In the genomic region with DNA sequence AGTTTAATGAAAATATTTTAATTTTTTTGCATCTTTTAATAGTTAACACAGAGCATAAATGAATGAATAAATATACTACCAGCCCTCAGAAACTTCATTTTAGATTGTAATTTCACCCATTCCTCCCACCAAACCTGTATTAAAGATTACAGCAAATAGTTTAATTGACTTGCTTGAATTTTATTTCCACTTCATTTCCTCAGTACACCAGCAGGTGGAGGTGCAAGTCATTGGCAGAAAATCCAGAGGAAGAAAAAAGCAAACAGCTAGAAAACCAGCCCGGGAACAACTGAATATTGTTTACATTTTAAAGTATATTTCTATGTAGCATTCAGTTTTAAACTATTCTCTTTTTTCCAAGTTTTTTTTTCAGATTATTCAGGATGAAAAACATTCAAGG, we compare ENCODE assay signal across 10 cellular contexts.
A peak's percentile ranks its signal among the peaks of the same experiment; 100 is the strongest.
DNase-seq lines count a peak whose midpoint lies in the region; ATAC-seq and TF ChIP-seq lines count a peak whose summit lies in the region.
"Had no signal": no experiment of that assay in that cellular context is flagged by ENCODE, and none has a peak within 500 bp of the region (broad histone marks: within the 10 kb centered on the region; RNA-seq: fewer than 3 reads in every experiment).

No MANE protein-coding gene starts in this region.

- no peak for ATAC-seq in foreskin keratinocyte
- ATAC-seq in GM21528 (IDR thresholded peaks at IDR 0.05; ENCODE audit: low FRiP score, unreplicated experiment) = no peak

- no peaks in the 10 kb centered on the region for H3K79me2 ChIP-seq in OCI-LY3 (ENCODE audit: low read length)

- no peak overlapping the region for H3K4me2 ChIP-seq in OCI-LY3 (ENCODE audit: low read length)

- DNase-seq in AG04450 (ENCODE audit: low read depth, low spot score) (no peak), GM10248 (ENCODE audit: extremely low spot score) (no peak), foreskin keratinocyte (no peak), ascending aorta (ENCODE audit: low spot score in 2 of 2) (no peak)
- no peak for DNase-seq in activated CD8-positive, alpha-beta memory T cell treated with anti-CD3 and anti-CD28 coated beads, Interleukin-2, amount 50 U/mL, for 48 hours
- no peak for DNase-seq in effector memory CD4-positive, alpha-beta T cell

- H3K4me1 ChIP-seq in OCI-LY3 (ENCODE audit: low read length) = no peaks in the 10 kb centered on the region
- H3K4me1 ChIP-seq in foreskin keratinocyte = no peaks in the 10 kb centered on the region
- H3K4me1 ChIP-seq in ascending aorta = no peaks in the 10 kb centered on the region
- no peaks in the 10 kb centered on the region for H3K4me1 ChIP-seq in effector memory CD4-positive, alpha-beta T cell (ENCODE audit: control insufficient read depth, insufficient read depth, low read length, poor library complexity, severe bottlenecking)
- H3K4me1 ChIP-seq: SJCRH30 had no signal

- H3K27ac ChIP-seq in AG04450 (ENCODE audit: low read depth, low read length) (no peak overlapping the region), OCI-LY3 (ENCODE audit: low read length) (no peak overlapping the region), foreskin keratinocyte (no peak overlapping the region), ascending aorta (no peak overlapping the region)
- H3K27ac ChIP-seq in effector memory CD4-positive, alpha-beta T cell (ENCODE audit: insufficient read depth, low read length, poor library complexity, severe bottlenecking) = no peak overlapping the region
- H3K27ac ChIP-seq: esophagus muscularis mucosa, SJCRH30 had no signal

- TF ChIP-seq CTCF in AG04450 (IDR thresholded peaks at IDR 0.05; ENCODE audit: low read depth, low read length) = peak; percentile 27
- peak; percentile 26 for TF ChIP-seq CTCF in GM10248 (IDR thresholded peaks at IDR 0.05; ENCODE audit: control extremely low read depth, extremely low read depth, low read depth, missing control alignments)
- peak; percentile 58 for TF ChIP-seq CTCF in OCI-LY3 (IDR thresholded peaks at IDR 0.05; ENCODE audit: low read depth, low read length)
- peak; percentile 57 for TF ChIP-seq CTCF in foreskin keratinocyte (conservative IDR thresholded peaks at IDR 0.05)
- no peak for TF ChIP-seq CTCF in ascending aorta (IDR thresholded peaks at IDR 0.05)

- H3K9me3 ChIP-seq in AG04450 (ENCODE audit: control insufficient read depth, insufficient read depth, low read length) = peaks cover 12% of the 10 kb centered on the region
- no peaks in the 10 kb centered on the region for H3K9me3 ChIP-seq in OCI-LY3 (ENCODE audit: insufficient read depth, low read length)
- H3K9me3 ChIP-seq in ascending aorta = no peaks in the 10 kb centered on the region
- no peaks in the 10 kb centered on the region for H3K9me3 ChIP-seq in effector memory CD4-positive, alpha-beta T cell (ENCODE audit: control insufficient read depth, low read length)
- H3K9me3 ChIP-seq: esophagus muscularis mucosa, SJCRH30 had no signal

- CTCF ChIA-PET in AG04450 (lab: Charles Lee) = no interaction called here
- CTCF ChIA-PET in GM10248 (lab: Yijun Ruan, JAX) = interaction anchor here (1.1 to 1.4 kb wide), 2 partner anchors 9 to 19 kb away, joined by 3 read pairs; no protein-coding TSS in a partner anchor

- H3K27me3 ChIP-seq in AG04450 (ENCODE audit: control insufficient read depth, insufficient read depth, low read length) (no peaks in the 10 kb centered on the region), OCI-LY3 (ENCODE audit: low read depth, low read length) (no peaks in the 10 kb centered on the region), foreskin keratinocyte (peaks cover 16% of the 10 kb centered on the region), ascending aorta (no peaks in the 10 kb centered on the region)
- H3K27me3 ChIP-seq in effector memory CD4-positive, alpha-beta T cell (replicated peaks; ENCODE audit: control insufficient read depth, insufficient read depth, low read length, poor library complexity, severe bottlenecking) = peaks cover 3% of the 10 kb centered on the region
- H3K27me3 ChIP-seq: SJCRH30 had no signal

- no peak overlapping the region for H3K4me3 ChIP-seq in AG04450 (ENCODE audit: low read depth, low read length)
- H3K4me3 ChIP-seq in OCI-LY3 (ENCODE audit: low read length) = no peak overlapping the region
- no peak overlapping the region for H3K4me3 ChIP-seq in ascending aorta
- H3K4me3 ChIP-seq in effector memory CD4-positive, alpha-beta T cell (ENCODE audit: insufficient read depth, low read depth, low read length, poor library complexity, severe bottlenecking) = no peak overlapping the region
- H3K4me3 ChIP-seq: esophagus muscularis mucosa, SJCRH30 had no signal

- H3K36me3 ChIP-seq in OCI-LY3 (replicated peaks; ENCODE audit: low read depth, low read length) (no peaks in the 10 kb centered on the region), ascending aorta (no peaks in the 10 kb centered on the region)
- H3K36me3 ChIP-seq in effector memory CD4-positive, alpha-beta T cell (ENCODE audit: control insufficient read depth, insufficient read depth, low read length) = no peaks in the 10 kb centered on the region
- H3K36me3 ChIP-seq: esophagus muscularis mucosa, SJCRH30 had no signal

- no peak overlapping the region for H3K9ac ChIP-seq in OCI-LY3 (ENCODE audit: low read length)

- H2AFZ ChIP-seq in OCI-LY3 (ENCODE audit: low read depth, low read length) = no peak overlapping the region

- no peaks in the 10 kb centered on the region for H4K20me1 ChIP-seq in OCI-LY3 (ENCODE audit: insufficient read depth, low read length)

- intact Hi-C loops in ascending aorta (cut with DNase I) = no loop called here

- POLR2A ChIA-PET in AG04450 (lab: Yijun Ruan, JAX) = no interaction called here
- POLR2A ChIA-PET in GM10248 (lab: Yijun Ruan, JAX) = no interaction called here

Comparison
In these comparisons a context has a peak if more than half of its experiments do, and no peak if none do; other contexts are left out.
1. CTCF ChIP-seq: peak in AG04450 (single experiment), GM10248 (single experiment), OCI-LY3 (single experiment) and foreskin keratinocyte (single experiment); none in ascending aorta (0 of 3).